In genomic region chr7:84245831-84246230, GRCh38 we compare ENCODE assay signal across 24 cellular contexts. TPM values are rescaled to one million over a fixed set of nuclear protein-coding genes. Genes with fewer than 3 reads are reported as not detected.
DNase-seq lines count a peak whose midpoint lies in the region; ATAC-seq and TF ChIP-seq lines count a peak whose summit lies in the region.
"Had no signal": no experiment of that assay in that cellular context is flagged by ENCODE, and none has a peak within 500 bp of the region (broad histone marks: within the 10 kb centered on the region; RNA-seq: fewer than 3 reads in every experiment).

No MANE protein-coding gene starts in this region.

- ATAC-seq in HG02970 (IDR thresholded peaks at IDR 0.05; ENCODE audit: low FRiP score, unreplicated experiment) (no peak), GM21360 (IDR thresholded peaks at IDR 0.05; ENCODE audit: unreplicated experiment) (no peak)
- ATAC-seq: psoas muscle had no signal

- H3K9me3 ChIP-seq in trophoblast cell (ENCODE audit: insufficient read depth, low read depth, low read length) = peaks cover 5% of the 10 kb centered on the region
- H3K9me3 ChIP-seq: Peyer's patch, psoas muscle, thyroid gland had no signal

- H3K4me2 ChIP-seq in trophoblast cell (ENCODE audit: low read length) = no peak overlapping the region

- DNase-seq in DMS53 (lab: John Stamatoyannopoulos, UW) (peak; percentile 48), epithelial cell of esophagus (ENCODE audit: low read depth) (peak; percentile 36), trophoblast cell (no peak), activated gamma-delta T cell (lab: John Stamatoyannopoulos, UW) (no peak)
- DNase-seq: activated CD4-positive, alpha-beta T cell treated with anti-CD3 and anti-CD28 coated beads, Interleukin-2, amount 50 U/mL, for 4 hours; activated CD4-positive, CD25-positive, alpha-beta regulatory T cell; activated naive CD4-positive, alpha-beta T cell treated with anti-CD3 and anti-CD28 coated beads, Interleukin-2, amount 10 ng/mL, durations not matched to agents 7 days and 5 days; amniotic stem cell; brain microvascular endothelial cell; COR-L47; DMS79 treated with DMSO at 0.1 percent for 48 hours; effector CD4-positive, alpha-beta T cell; head of caudate nucleus; naive B cell; NCI-H1105; NCI-H187 treated with DMSO at 0.1 percent for 48 hours; NCI-H524 treated with DMSO at 0.1 percent for 48 hours; nucleus accumbens; psoas muscle; thyroid gland had no signal

- H3K4me1 ChIP-seq in trophoblast cell (ENCODE audit: control insufficient read depth in 1 of 2, insufficient read depth in 2 of 2, low read length in 2 of 2) = no peaks in the 10 kb centered on the region
- H3K4me1 ChIP-seq: Peyer's patch, psoas muscle, thyroid gland had no signal

- no peak overlapping the region for H3K23ac ChIP-seq in trophoblast cell (ENCODE audit: low read length)

- no peak overlapping the region for H4K12ac ChIP-seq in trophoblast cell (ENCODE audit: low read depth, low read length)

- H3K79me1 ChIP-seq in trophoblast cell (ENCODE audit: low read length) = no peaks in the 10 kb centered on the region

- no peak overlapping the region for H4K91ac ChIP-seq in trophoblast cell (ENCODE audit: low read depth, low read length)

- no peak overlapping the region for H3K18ac ChIP-seq in trophoblast cell (ENCODE audit: low read length)

- no peak overlapping the region for H2BK12ac ChIP-seq in trophoblast cell (ENCODE audit: low read length)

- H3K9ac ChIP-seq in trophoblast cell (ENCODE audit: low read length) = no peak overlapping the region

- H3K27me3 ChIP-seq in trophoblast cell (ENCODE audit: insufficient read depth, low read length) = no peaks in the 10 kb centered on the region
- H3K27me3 ChIP-seq: brain microvascular endothelial cell, Peyer's patch, thyroid gland had no signal

- no peak overlapping the region for H3K27ac ChIP-seq in trophoblast cell (ENCODE audit: low read depth, low read length)
- H3K27ac ChIP-seq: brain microvascular endothelial cell, Peyer's patch, psoas muscle, thyroid gland had no signal

- no peak overlapping the region for H3K4ac ChIP-seq in trophoblast cell (ENCODE audit: low read depth, low read length)

- no peak overlapping the region for H2BK5ac ChIP-seq in trophoblast cell (ENCODE audit: low read depth, low read length, poor library complexity)

- H3K79me2 ChIP-seq in trophoblast cell (ENCODE audit: control insufficient read depth, insufficient read depth, low read length, poor library complexity) = no peaks in the 10 kb centered on the region

- H2BK120ac ChIP-seq in trophoblast cell (ENCODE audit: insufficient read depth, low read length, poor library complexity) = no peak overlapping the region

- H3K4me3 ChIP-seq in epithelial cell of esophagus (ENCODE audit: low read length) = no peak overlapping the region
- no peak overlapping the region for H3K4me3 ChIP-seq in trophoblast cell (ENCODE audit: low read depth, low read length)
- H3K4me3 ChIP-seq: Peyer's patch, psoas muscle, thyroid gland had no signal

- TF ChIP-seq EP300 in Ishikawa (IDR thresholded peaks at IDR 0.05; ENCODE audit: borderline replicate concordance) = peak; percentile 48; the same call in 1 of the 2 replicates

- TF ChIP-seq CTCF in epithelial cell of esophagus (IDR thresholded peaks at IDR 0.05; ENCODE audit: insufficient read depth, low read depth, low read length, missing control alignments) = no peak

- H2AFZ ChIP-seq in trophoblast cell (ENCODE audit: insufficient read depth, low read length, poor library complexity) = no peak overlapping the region

- H3K36me3 ChIP-seq in trophoblast cell (ENCODE audit: control insufficient read depth in 1 of 2, insufficient read depth in 2 of 2, low read length in 2 of 2) = no peaks in the 10 kb centered on the region
- H3K36me3 ChIP-seq: brain microvascular endothelial cell, Peyer's patch, thyroid gland had no signal

- 0 out of 2 replicates have a peak, but pooled peaks have one; percentile 8 for TF ChIP-seq RAD21 in Ishikawa (IDR thresholded peaks at IDR 0.05; ENCODE audit: low read depth)

- peak overlapping the region; percentile 10 for H4K8ac ChIP-seq in trophoblast cell (ENCODE audit: low read depth, low read length)

- no peak overlapping the region for H3K14ac ChIP-seq in trophoblast cell (ENCODE audit: low read length)

- no peak overlapping the region for H2AK5ac ChIP-seq in trophoblast cell (ENCODE audit: low read length)

- WGBS in trophoblast cell (ENCODE audit: extremely low coverage, insufficient coverage, insufficient read length) = no CpG with 5 or more reads among the region's 5 CpGs

TF ChIP-seq in Ishikawa, 13 proteins besides CTCF, POLR2A, EP300 and RAD21:
- TF ChIP-seq TCF12 (IDR thresholded peaks at IDR 0.05; ENCODE audit: low read depth) (peak; percentile 44; the same call in 1 of the 2 replicates), NFIC (IDR thresholded peaks at IDR 0.05) (no peak)

RNA-seq across cellular contexts. Expression of gene SEMA3A, which starts 51.2 kb away (rescaled TPM):
- polyA plus RNA-seq in trophoblast cell (2013) = 4.9 and 5.3 TPM in 2 replicates

Comparison
In these comparisons a context has a peak if more than half of its experiments do, and no peak if none do; other contexts are left out.
1. DNase-seq: peak in DMS53 (single experiment) and epithelial cell of esophagus (single experiment); none in trophoblast cell (0 of 2) and activated gamma-delta T cell (single experiment).